Comparison of ENCODE assay signal across 32 cellular contexts in genomic region chr6:100268326-100268725, GRCh38.
"Had no signal": no experiment of that assay in that cellular context is flagged by ENCODE, and none has a peak within 500 bp of the region (broad histone marks: within the 10 kb centered on the region; RNA-seq: fewer than 3 reads in every experiment).

No MANE protein-coding gene starts in this region.

- H3K27ac Mint-ChIP-seq: activated CD4-positive, alpha-beta memory T cell treated with anti-CD3 and anti-CD28 coated beads for 36 hours; activated CD4-positive, alpha-beta T cell treated with anti-CD3 and anti-CD28 coated beads, Interleukin-2, amount 10 ng/mL, durations not matched to agents 24 days and 14 days; activated naive CD4-positive, alpha-beta T cell treated with anti-CD3 and anti-CD28 coated beads for 36 hours; activated naive CD8-positive, alpha-beta T cell treated with anti-CD3 and anti-CD28 coated beads for 36 hours; activated T-helper 1 cell treated with anti-CD3 and anti-CD28 coated beads, Interleukin-12 subunit alpha, Interleukin-12 subunit beta, Interleukin-2, Interleukin-4 antibody, amounts not matched to agents 30 ng/mL and 10 ng/mL and 1 ng/mL, durations not matched to agents 14 hours and 24 hours and 36 hours; natural killer cell; T-helper 1 cell treated with Interleukin-12 subunit alpha and Interleukin-12 subunit beta and Interleukin-4 antibody, amounts not matched to agents 30 μg/mL and 1 μg/mL, for 36 hours had no signal

- ATAC-seq: heart left ventricle; left lung; lower lobe of right lung; natural killer cell; right cardiac atrium; stimulated activated naive CD8-positive, alpha-beta T cell treated with anti-CD3 and anti-CD28 coated beads, Interleukin-15, Interleukin-2, amounts not matched to agents 100 U/mL and 50 U/mL, for 24 hours had no signal

- H3K36me3 Mint-ChIP-seq: activated CD4-positive, alpha-beta memory T cell treated with anti-CD3 and anti-CD28 coated beads for 36 hours; activated naive CD8-positive, alpha-beta T cell treated with anti-CD3 and anti-CD28 coated beads for 36 hours; natural killer cell had no signal

- H3K4me1 Mint-ChIP-seq: activated CD4-positive, alpha-beta T cell treated with anti-CD3 and anti-CD28 coated beads, Interleukin-2, amount 10 ng/mL, durations not matched to agents 24 days and 14 days; activated naive CD8-positive, alpha-beta T cell treated with anti-CD3 and anti-CD28 coated beads for 36 hours; natural killer cell had no signal

- DNase-seq: activated CD4-positive, alpha-beta memory T cell treated with anti-CD3 and anti-CD28 coated beads for 36 hours; activated CD4-positive, alpha-beta T cell treated with anti-CD3 and anti-CD28 coated beads, Interleukin-2, amount 10 ng/mL, durations not matched to agents 24 days and 14 days; activated CD4-positive, CD25-positive, alpha-beta regulatory T cell treated with anti-CD3 and anti-CD28 coated beads, Interleukin-2, amount 50 U/mL, for 72 hours; activated CD8-positive, alpha-beta memory T cell treated with anti-CD3 and anti-CD28 coated beads, Interleukin-2, amount 50 U/mL, for 4 hours; activated effector memory CD4-positive, alpha-beta T cell treated with anti-CD3 and anti-CD28 coated beads, Interleukin-2, amount 50 U/mL, for 16 hours; activated naive CD4-positive, alpha-beta T cell treated with anti-CD3 and anti-CD28 coated beads for 36 hours; activated naive CD8-positive, alpha-beta T cell treated with anti-CD3 and anti-CD28 coated beads for 36 hours; activated T-cell treated with anti-CD3 and anti-CD28 coated beads, Interleukin-2, amount 50 U/mL, for 1 hour; adrenal gland; central memory CD4-positive, alpha-beta T cell; dorsolateral prefrontal cortex; effector memory CD4-positive, alpha-beta T cell; heart left ventricle; hypothalamus; left lung; lower lobe of right lung; mesendoderm; natural killer cell; posterior cingulate gyrus; right cardiac atrium; spleen; stimulated activated CD4-positive, alpha-beta T cell treated with anti-CD3 and anti-CD28 coated beads, Interleukin-2, amount 100 ng/mL, for 48 hours; stimulated activated naive CD8-positive, alpha-beta T cell treated with anti-CD3 and anti-CD28 coated beads, Interleukin-15, Interleukin-2, amounts not matched to agents 100 U/mL and 50 U/mL, for 24 hours; T-helper 9 cell; testis; transverse colon; WERI-Rb-1 had no signal

- H3K4me3 ChIP-seq: adrenal gland, ascending aorta, breast epithelium, coronary artery, dorsolateral prefrontal cortex, heart left ventricle, left lung, lower lobe of right lung, spleen, testis, transverse colon had no signal

- H3K9me3 ChIP-seq: adrenal gland, ascending aorta, breast epithelium, heart left ventricle, left lung, lower lobe of right lung, spleen, testis, transverse colon had no signal

- H3K9me3 Mint-ChIP-seq: activated CD4-positive, alpha-beta memory T cell treated with anti-CD3 and anti-CD28 coated beads for 36 hours; activated CD4-positive, alpha-beta T cell treated with anti-CD3 and anti-CD28 coated beads, Interleukin-2, amount 10 ng/mL, durations not matched to agents 24 days and 14 days; activated naive CD4-positive, alpha-beta T cell treated with anti-CD3 and anti-CD28 coated beads for 36 hours; activated naive CD8-positive, alpha-beta T cell treated with anti-CD3 and anti-CD28 coated beads for 36 hours; activated T-helper 1 cell treated with anti-CD3 and anti-CD28 coated beads, Interleukin-12 subunit alpha, Interleukin-12 subunit beta, Interleukin-2, Interleukin-4 antibody, amounts not matched to agents 30 ng/mL and 10 ng/mL and 1 ng/mL, durations not matched to agents 14 hours and 24 hours and 36 hours; T-helper 1 cell treated with Interleukin-12 subunit alpha and Interleukin-12 subunit beta and Interleukin-4 antibody, amounts not matched to agents 30 μg/mL and 1 μg/mL, for 36 hours had no signal

- H3K27ac ChIP-seq: adrenal gland, ascending aorta, breast epithelium, coronary artery, dorsolateral prefrontal cortex, heart left ventricle, left lung, lower lobe of right lung, spleen, testis, transverse colon, WERI-Rb-1 had no signal

- H3K4me3 Mint-ChIP-seq: activated CD4-positive, alpha-beta memory T cell treated with anti-CD3 and anti-CD28 coated beads for 36 hours; activated CD4-positive, alpha-beta T cell treated with anti-CD3 and anti-CD28 coated beads, Interleukin-2, amount 10 ng/mL, durations not matched to agents 24 days and 14 days; activated naive CD4-positive, alpha-beta T cell treated with anti-CD3 and anti-CD28 coated beads for 36 hours; activated naive CD8-positive, alpha-beta T cell treated with anti-CD3 and anti-CD28 coated beads for 36 hours; activated T-helper 1 cell treated with anti-CD3 and anti-CD28 coated beads, Interleukin-12 subunit alpha, Interleukin-12 subunit beta, Interleukin-2, Interleukin-4 antibody, amounts not matched to agents 30 ng/mL and 10 ng/mL and 1 ng/mL, durations not matched to agents 14 hours and 24 hours and 36 hours; natural killer cell; T-helper 1 cell treated with Interleukin-12 subunit alpha and Interleukin-12 subunit beta and Interleukin-4 antibody, amounts not matched to agents 30 μg/mL and 1 μg/mL, for 36 hours had no signal

- H3K27me3 ChIP-seq: adrenal gland, ascending aorta, breast epithelium, dorsolateral prefrontal cortex, heart left ventricle, left lung, spleen, testis, transverse colon had no signal

- H3K4me1 ChIP-seq: adrenal gland, ascending aorta, breast epithelium, heart left ventricle, left lung, lower lobe of right lung, spleen, testis, transverse colon had no signal

- H3K36me3 ChIP-seq: adrenal gland, ascending aorta, breast epithelium, heart left ventricle, left lung, lower lobe of right lung, spleen, transverse colon, WERI-Rb-1 had no signal

- H3K27me3 Mint-ChIP-seq: activated CD4-positive, alpha-beta memory T cell treated with anti-CD3 and anti-CD28 coated beads for 36 hours; activated CD4-positive, alpha-beta T cell treated with anti-CD3 and anti-CD28 coated beads, Interleukin-2, amount 10 ng/mL, durations not matched to agents 24 days and 14 days had no signal
